8 cellular contexts compared by ENCODE assay signal in the genomic region with DNA sequence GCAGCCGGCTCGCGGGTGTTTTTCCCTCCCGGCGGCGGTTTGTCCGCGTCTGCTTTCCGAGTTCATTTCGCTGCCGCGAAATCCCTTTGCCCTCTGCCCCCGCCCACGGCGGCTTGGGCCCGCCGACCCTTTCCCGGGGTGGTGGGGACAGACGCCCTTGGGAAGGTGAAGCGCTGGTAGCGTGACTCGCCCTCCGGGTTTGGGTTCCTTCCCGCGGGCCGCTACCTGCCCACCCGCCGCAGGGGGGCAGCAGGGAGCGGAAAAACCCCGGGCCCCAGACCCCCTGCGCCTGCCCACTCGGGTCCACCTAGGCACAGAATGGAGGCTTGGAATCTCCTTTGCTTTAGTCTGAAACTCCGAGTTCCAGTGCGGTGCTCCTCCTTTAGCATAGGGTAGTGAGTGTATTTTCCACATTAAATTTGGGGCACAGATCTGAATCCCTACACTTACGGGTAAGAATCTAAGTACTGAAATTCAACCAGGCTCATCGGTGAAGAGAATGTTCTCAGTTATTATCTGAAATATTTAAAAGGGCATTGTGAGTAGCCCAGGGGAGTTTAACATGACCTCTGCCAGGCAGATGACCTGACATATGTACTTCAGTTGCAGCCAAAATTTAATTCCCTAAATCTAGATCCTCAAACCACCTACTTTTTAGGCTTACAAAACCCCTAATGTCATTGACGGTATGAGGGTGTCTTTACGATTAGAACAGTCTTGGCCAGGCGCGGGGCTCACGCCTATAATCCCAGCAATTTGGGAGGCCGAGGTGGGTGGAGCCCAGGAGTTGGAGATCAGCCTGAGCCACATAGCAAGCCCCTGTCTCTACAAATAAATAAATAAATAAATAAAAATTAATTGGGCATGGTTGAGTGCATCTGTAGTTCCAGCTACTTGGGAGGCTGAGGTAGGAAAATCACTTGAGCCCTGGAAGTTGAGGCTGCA. TPM values are rescaled to one million over a fixed set of nuclear protein-coding genes. Genes with fewer than 3 reads are reported as not detected.
DNase-seq lines count a peak whose midpoint lies in the region; ATAC-seq and TF ChIP-seq lines count a peak whose summit lies in the region.

No MANE protein-coding gene starts in this region.

- H3K27me3 Mint-ChIP-seq in H9 (ENCODE audit: low read depth) (no peaks in the 10 kb centered on the region), T-helper 17 cell (no peaks in the 10 kb centered on the region)

- no peak overlapping the region for H2BK120ac ChIP-seq in H9 (ENCODE audit: low read depth, low read length, poor library complexity, severe bottlenecking)

- H3K36me3 ChIP-seq in iPS-20b (ENCODE audit: insufficient read depth, low read depth, low read length), result peaks cover 58% of the 10 kb centered on the region

- H3K4me3 ChIP-seq in GM08714 (ENCODE audit: low read length) (peak overlapping the region; percentile 89), iPS-20b (ENCODE audit: low read length) (peak overlapping the region; percentile 99)

- TF ChIP-seq CTCF in H9 (conservative IDR thresholded peaks at IDR 0.05), result peak; percentile 82

- H3K9me3 ChIP-seq in H9 (ENCODE audit: control insufficient read depth, low read depth, low read length), result no peaks in the 10 kb centered on the region
- no peaks in the 10 kb centered on the region for H3K9me3 ChIP-seq in T-helper 17 cell (ENCODE audit: control insufficient read depth, low read length, poor library complexity, severe bottlenecking)
- no peaks in the 10 kb centered on the region for H3K9me3 ChIP-seq in iPS-20b (ENCODE audit: insufficient read depth, low read depth, low read length)

- no peaks in the 10 kb centered on the region; the same call in 1 of the 2 replicates for H3K79me2 ChIP-seq in H9 (ENCODE audit: insufficient read depth, low read length)

- peak overlapping the region; percentile 10 for H4K5ac ChIP-seq in H9 (ENCODE audit: insufficient read length, low read depth, low read length)

- H2BK15ac ChIP-seq in H9 (ENCODE audit: low read depth, low read length), result no peak overlapping the region

- H2AFZ ChIP-seq in H9 (ENCODE audit: low read length), result no peak overlapping the region

- H3K4me3 Mint-ChIP-seq in H9, result peak overlapping the region; percentile 83 to 85
- H3K4me3 Mint-ChIP-seq in T-helper 17 cell, result peak overlapping the region; percentile 98

- no peak overlapping the region for H2BK12ac ChIP-seq in H9 (ENCODE audit: insufficient read length, low read depth, low read length)

- peak; percentile 72 for ATAC-seq in T-helper 17 cell

- H3K79me1 ChIP-seq in H9 (ENCODE audit: insufficient read depth, low read depth, low read length, poor library complexity, severe bottlenecking), result peaks cover 4% of the 10 kb centered on the region

- H3K4me1 ChIP-seq in H9 (ENCODE audit: insufficient read depth, low read length) (no peaks in the 10 kb centered on the region), iPS-20b (ENCODE audit: insufficient read depth, low read length) (0 out of 2 replicates have a peak, but pooled peaks cover 4% of the 10 kb centered on the region)

- no peak overlapping the region for H4K91ac ChIP-seq in H9 (ENCODE audit: insufficient read length, low read depth, low read length)

- H4K8ac ChIP-seq in H9 (replicated peaks; ENCODE audit: insufficient read length, low read depth, low read length), result no peak overlapping the region

- H3K27me3 ChIP-seq in H9 (ENCODE audit: insufficient read depth, low read length) (no peaks in the 10 kb centered on the region), iPS-20b (ENCODE audit: insufficient read depth, low read length) (no peaks in the 10 kb centered on the region)

- no peaks in the 10 kb centered on the region for H4K20me1 ChIP-seq in H9 (ENCODE audit: control insufficient read depth, insufficient read depth, insufficient read length)

- H3K27ac Mint-ChIP-seq in H9, result peak overlapping the region; percentile 42 to 91 (median 89); a peak in 6 of 7 replicates
- H3K27ac Mint-ChIP-seq in T-helper 17 cell, result peak overlapping the region; percentile 72

- H3K23ac ChIP-seq in H9 (ENCODE audit: insufficient read length, low read depth, low read length), result no peak overlapping the region

- peaks cover 36 to 65% (median 54%) of the 10 kb centered on the region in 3 experiments; a peak in 6 of 7 replicates for H3K36me3 Mint-ChIP-seq in H9 (ENCODE audit: insufficient read depth in 1 of 3, low read depth in 3 of 3)
- H3K36me3 Mint-ChIP-seq in T-helper 17 cell (ENCODE audit: low read depth), result peaks cover 6% of the 10 kb centered on the region

- no peaks in the 10 kb centered on the region for H3K9me3 Mint-ChIP-seq in H9

- H3K4me1 Mint-ChIP-seq in H9, result peaks cover 17 to 20% of the 10 kb centered on the region in 2 experiments
- peaks cover 22% of the 10 kb centered on the region for H3K4me1 Mint-ChIP-seq in T-helper 17 cell

- H3K9ac ChIP-seq in H9 (ENCODE audit: extremely low read depth, insufficient read length, low read length) (peak overlapping the region; percentile 82), iPS-20b (ENCODE audit: low read depth, low read length) (peak overlapping the region; percentile 96)

- no peak overlapping the region for H3K27ac ChIP-seq in H9 (ENCODE audit: insufficient read length, low read depth, low read length)
- no peak overlapping the region for H3K27ac ChIP-seq in iPS-20b (ENCODE audit: low read length)

- peak; percentile 73 for DNase-seq in H9
- peak; percentile 63 for DNase-seq in LoVo (ENCODE audit: low spot score)
- DNase-seq in T-helper 17 cell, result peak; percentile 49 to 61 (median 55)
- DNase-seq in astrocyte of the hippocampus (ENCODE audit: low read depth, low spot score), result peak; percentile 78
- DNase-seq in stimulated activated CD4-positive, alpha-beta T cell treated with anti-CD3 and anti-CD28 coated beads, Interleukin-12 subunit alpha, Interleukin-12 subunit beta, amount 100 ng/mL, for 24 hours (ENCODE audit: low read depth in 2 of 2), result peak; percentile 48 to 66
- no peak for DNase-seq in DMS114 treated with DMSO at 0.1 percent for 48 hours (lab: John Stamatoyannopoulos, UW; ENCODE audit: unreplicated experiment)

- WGBS in H9 (ENCODE audit: extremely low coverage, insufficient read length, low lambda C conversion rate), result no CpG with 5 or more reads among the region's 42 CpGs

- peaks cover 13% of the 10 kb centered on the region for H3K23me2 ChIP-seq in H9 (ENCODE audit: insufficient read length, low read depth, low read length, poor library complexity, severe bottlenecking)

- H3K18ac ChIP-seq in H9 (ENCODE audit: insufficient read length, low read depth, low read length), result peak overlapping the region; percentile 82

- no peak overlapping the region; the same call in 1 of the 2 replicates for H3K4ac ChIP-seq in H9 (ENCODE audit: low read depth, low read length)

- H3K4me2 ChIP-seq in H9 (ENCODE audit: insufficient read depth, insufficient read length, low read length), result peak overlapping the region; percentile 95

- H2AK5ac ChIP-seq in H9 (ENCODE audit: insufficient read length, low read length), result no peak overlapping the region

- no peak overlapping the region for H3K56ac ChIP-seq in H9 (ENCODE audit: insufficient read length, low read depth, low read length)

- H2BK20ac ChIP-seq in H9 (ENCODE audit: low read depth, low read length, poor library complexity, severe bottlenecking), result no peak overlapping the region

- no peak overlapping the region for H2BK5ac ChIP-seq in H9 (ENCODE audit: insufficient read length, low read length)

- H3T11ph ChIP-seq in H9 (ENCODE audit: low read length), result no peak overlapping the region

- peak overlapping the region; percentile 93 for H3K14ac ChIP-seq in H9 (ENCODE audit: insufficient read depth, low read length)

RNA-seq across cellular contexts. Expression of a gene that starts 1.0 kb away (rescaled TPM):
- total RNA-seq in H9 (2021) (811 and 819 TPM in 2 replicates), T-helper 17 cell (100 to 1,000 TPM; 219 to 256 TPM)

RNA-seq across cellular contexts. Expression of a gene that starts 13.9 kb away (rescaled TPM):
- 206 and 220 TPM in 2 replicates for total RNA-seq in H9 (2021)
- 10 to 100 TPM; 17.2 to 19.9 TPM for total RNA-seq in T-helper 17 cell

RNA-seq across cellular contexts. Expression of a gene that starts 46.6 kb away (rescaled TPM):
- 49.7 and 54.3 TPM in 2 replicates for total RNA-seq in H9 (2021)
- total RNA-seq in T-helper 17 cell, result 10 to 100 TPM; 77.0 to 85.8 TPM
